1 cellular context compared by ENCODE assay signal in genomic region chr5:142320427-142320732, GRCh38.
TF ChIP-seq lines count a peak whose summit lies in the region.

No MANE protein-coding gene starts in this region.

TF ChIP-seq in HepG2, 621 proteins besides CTCF, POLR2A, EP300 and RAD21 (continued from another document):
- TF ChIP-seq ZNF687 (CRISPR knock-in tag; IDR thresholded peaks at IDR 0.05), result no peak
- no peak for TF ChIP-seq ETV5 (CRISPR knock-in tag; IDR thresholded peaks at IDR 0.05; ENCODE audit: borderline replicate concordance)
- 0 out of 2 replicates have a peak, but pooled peaks have one; percentile 29 for TF ChIP-seq ZNF619 (CRISPR knock-in tag; IDR thresholded peaks at IDR 0.05)
- TF ChIP-seq UBTF (CRISPR knock-in tag; IDR thresholded peaks at IDR 0.05), result peak; percentile 8; the same call in 1 of the 2 replicates
- TF ChIP-seq TFAP4 (IDR thresholded peaks at IDR 0.05; ENCODE audit: borderline replicate concordance, low read depth), result peak; percentile 71; the same call in 1 of the 2 replicates
- TF ChIP-seq CC2D1A (CRISPR knock-in tag; IDR thresholded peaks at IDR 0.05), result no peak
- no peak for TF ChIP-seq ZNF839 (CRISPR knock-in tag; IDR thresholded peaks at IDR 0.05; ENCODE audit: borderline replicate concordance)
- TF ChIP-seq GZF1 (CRISPR knock-in tag; IDR thresholded peaks at IDR 0.05), result no peak
- no peak for TF ChIP-seq FUBP1 (CRISPR knock-in tag; IDR thresholded peaks at IDR 0.05; ENCODE audit: borderline replicate concordance)
- TF ChIP-seq WIZ (CRISPR knock-in tag; IDR thresholded peaks at IDR 0.05), result no peak
- 0 out of 2 replicates have a peak, but pooled peaks have one; percentile 37 for TF ChIP-seq ZFP90 (CRISPR knock-in tag; IDR thresholded peaks at IDR 0.05; ENCODE audit: borderline replicate concordance)
- no peak for TF ChIP-seq HDAC2 (CRISPR knock-in tag; IDR thresholded peaks at IDR 0.05)
- no peak for TF ChIP-seq ZSCAN20 (CRISPR knock-in tag; IDR thresholded peaks at IDR 0.05; ENCODE audit: borderline replicate concordance)
- no peak for TF ChIP-seq ZNF770 (CRISPR knock-in tag; IDR thresholded peaks at IDR 0.05)
- TF ChIP-seq SSRP1 (CRISPR knock-in tag; IDR thresholded peaks at IDR 0.05), result 0 out of 2 replicates have a peak, but pooled peaks have one; percentile 37
- TF ChIP-seq SMYD3 (CRISPR knock-in tag; IDR thresholded peaks at IDR 0.05), result 0 out of 2 replicates have a peak, but pooled peaks have one; percentile 33
- TF ChIP-seq RBFOX2 (IDR thresholded peaks at IDR 0.05; ENCODE audit: low read depth, low read length), result peak; percentile 34; the same call in 1 of the 2 replicates
- no peak for TF ChIP-seq ZNF609 (CRISPR knock-in tag; IDR thresholded peaks at IDR 0.05; ENCODE audit: borderline replicate concordance)
- no peak for TF ChIP-seq SOX13 (IDR thresholded peaks at IDR 0.05)
- TF ChIP-seq SOX13 (CRISPR knock-in tag; conservative IDR thresholded peaks at IDR 0.05 in 1 of 2, IDR thresholded peaks at IDR 0.05 in 1 of 2), result peak in 1 of 2 experiments; percentile 27; a peak in 1 of 4 replicates
- peak; percentile 70; the same call in 1 of the 2 replicates for TF ChIP-seq NCOR1 (IDR thresholded peaks at IDR 0.05; ENCODE audit: borderline replicate concordance, low read length)
- TF ChIP-seq HNF4G (IDR thresholded peaks at IDR 0.05; ENCODE audit: borderline replicate concordance, low read depth, low read length), result peak; percentile 53; the same call in 1 of the 2 replicates
- TF ChIP-seq HNF4G (CRISPR knock-in tag; IDR thresholded peaks at IDR 0.05; ENCODE audit: borderline replicate concordance, low read depth), result no peak
- TF ChIP-seq LCORL (IDR thresholded peaks at IDR 0.05), result no peak
- TF ChIP-seq LCORL (CRISPR knock-in tag; IDR thresholded peaks at IDR 0.05), result 0 out of 2 replicates have a peak, but pooled peaks have one; percentile 46
- no peak for TF ChIP-seq ZBTB42 (CRISPR knock-in tag; IDR thresholded peaks at IDR 0.05)
- TF ChIP-seq RARA (CRISPR knock-in tag; IDR thresholded peaks at IDR 0.05), result no peak
- TF ChIP-seq NFYB (CRISPR knock-in tag; IDR thresholded peaks at IDR 0.05), result peak; percentile 53
- peak; percentile 64; the same call in 1 of the 2 replicates for TF ChIP-seq SP5 (CRISPR knock-in tag; IDR thresholded peaks at IDR 0.05; ENCODE audit: borderline replicate concordance, low read depth)
- no peak for TF ChIP-seq PREB (CRISPR knock-in tag; IDR thresholded peaks at IDR 0.05)
- no peak for TF ChIP-seq HDAC6 (IDR thresholded peaks at IDR 0.05; ENCODE audit: low read depth, low read length)
- 0 out of 2 replicates have a peak, but pooled peaks have one; percentile 6 for TF ChIP-seq POGZ (CRISPR knock-in tag; IDR thresholded peaks at IDR 0.05)
- no peak for TF ChIP-seq ZNF441 (CRISPR knock-in tag; IDR thresholded peaks at IDR 0.05; ENCODE audit: borderline replicate concordance)
- TF ChIP-seq ZNF331 (CRISPR knock-in tag; IDR thresholded peaks at IDR 0.05), result 0 out of 2 replicates have a peak, but pooled peaks have one; percentile 3
- no peak for TF ChIP-seq CHCHD3 (CRISPR knock-in tag; IDR thresholded peaks at IDR 0.05)
- TF ChIP-seq ZNF34 (CRISPR knock-in tag; IDR thresholded peaks at IDR 0.05; ENCODE audit: borderline replicate concordance), result no peak
- no peak for TF ChIP-seq TP53 (CRISPR knock-in tag; conservative IDR thresholded peaks at IDR 0.05)
- no peak for TF ChIP-seq ZNF652 (CRISPR knock-in tag; IDR thresholded peaks at IDR 0.05; ENCODE audit: borderline replicate concordance, low read depth)
